In genomic region chr12:53324113-53324778, GRCh38 we compare ENCODE assay signal across 8 cellular contexts. TPM values are rescaled to one million over a fixed set of nuclear protein-coding genes. Genes with fewer than 3 reads are reported as not detected.
A peak's percentile ranks its signal among the peaks of the same experiment; 100 is the strongest.
DNase-seq lines count a peak whose midpoint lies in the region; ATAC-seq and TF ChIP-seq lines count a peak whose summit lies in the region.

No MANE protein-coding gene starts in this region.

- intact Hi-C loops in stomach (cut with DNase I; ENCODE audit: low total_unique reads): no loop called here

- no peak for TF ChIP-seq POLR2A in stomach (IDR thresholded peaks at IDR 0.05)

- ATAC-seq in GM18907 (IDR thresholded peaks at IDR 0.05; ENCODE audit: unreplicated experiment) (peak; percentile 42), GM18519 (IDR thresholded peaks at IDR 0.05; ENCODE audit: low FRiP score, unreplicated experiment) (no peak)

- 8 to 25% (median 12%) methylated on average over 25 to 28 of the region's 28 CpGs for WGBS in stomach, 5 donors

- DNase-seq in HUDEP-2 (lab: John Stamatoyannopoulos, UW; ENCODE audit: unreplicated experiment in 76 of 76) (peak in 46 of 76 experiments; percentile 5 to 69 (median 33)), stomach (peak; percentile 35), DMS79 (lab: John Stamatoyannopoulos, UW) (no peak)
- peak in 3 of 4 experiments; percentile 14 to 31 (median 25) for DNase-seq in activated CD4-positive, CD25-positive, alpha-beta regulatory T cell (lab: John Stamatoyannopoulos, UW)

- H3K9me3 ChIP-seq in mononuclear cell (ENCODE audit: low read depth, low read length) (no peaks in the 10 kb centered on the region), stomach (no peaks in the 10 kb centered on the region)

- H3K27ac ChIP-seq in cingulate gyrus (ENCODE audit: low read depth, low read length) (peak overlapping the region; percentile 99), stomach (peak overlapping the region; percentile 81 to 94 (median 91))

- H3K4me1 ChIP-seq in mononuclear cell (ENCODE audit: insufficient read depth, low read length): peaks cover 40% of the 10 kb centered on the region
- peaks cover 23 to 53% (median 52%) of the 10 kb centered on the region in 4 donors for H3K4me1 ChIP-seq in stomach

- H3K4me3 ChIP-seq in mononuclear cell (ENCODE audit: low read length): peak overlapping the region; percentile 58
- H3K4me3 ChIP-seq in stomach: peak overlapping the region; percentile 52 to 70 (median 62)

- no peak for TF ChIP-seq EP300 in stomach (IDR thresholded peaks at IDR 0.05)

- no peak for TF ChIP-seq CTCF in stomach (IDR thresholded peaks at IDR 0.05)

- peaks cover 10% of the 10 kb centered on the region for H3K27me3 ChIP-seq in mononuclear cell (ENCODE audit: insufficient read depth, low read length)
- H3K27me3 ChIP-seq in stomach: peaks cover 0 to 21% (median 0%) of the 10 kb centered on the region in 3 donors

- peaks cover 0 to 6% (median 2%) of the 10 kb centered on the region in 4 donors for H3K36me3 ChIP-seq in stomach

RNA-seq across cellular contexts. Expression of gene AAAS, which starts 2.8 kb away (rescaled TPM):
- total RNA-seq in mononuclear cell (13.2 TPM), stomach (10 to 100 TPM; 22.6 to 59.4 (median 43.3) TPM)
- polyA plus RNA-seq in stomach: 10 to 100 TPM; 19.7 to 49.7 (median 19.7) TPM

RNA-seq across cellular contexts. Expression of gene SP7, which starts 11.9 kb away (rescaled TPM):
- total RNA-seq in mononuclear cell: not detected
- not detected for total RNA-seq in stomach
- polyA plus RNA-seq in stomach: not detected

RNA-seq across cellular contexts. Expression of gene MYG1, which starts 24.8 kb away (rescaled TPM):
- total RNA-seq in mononuclear cell (20.4 TPM), stomach (10 to 100 TPM; 16.0 to 33.9 (median 29.0) TPM)
- polyA plus RNA-seq in stomach: 100 to 1,000 TPM in 1 of 3 donors, 10 to 100 TPM in 2; 89.5 to 120 (median 98.5) TPM

RNA-seq across cellular contexts. Expression of gene PFDN5, which starts 28.9 kb away (rescaled TPM):
- total RNA-seq in mononuclear cell (979 TPM), stomach (100 to 1,000 TPM; 207 to 623 (median 288) TPM)
- 1,000 to 10,000 TPM; 1,294 to 1,886 (median 1,325) TPM for polyA plus RNA-seq in stomach

RNA-seq across cellular contexts. Expression of gene SP1, which starts 55.7 kb away (rescaled TPM):
- total RNA-seq in mononuclear cell: 53.6 TPM
- 100 to 1,000 TPM in 1 of 5 donors, 10 to 100 TPM in 4; 13.3 to 142 (median 36.8) TPM for total RNA-seq in stomach
- polyA plus RNA-seq in stomach: 10 to 100 TPM; 10.2 to 16.2 (median 12.2) TPM
